Comparison of ENCODE assay signal across 1 cellular context in the genomic region with DNA sequence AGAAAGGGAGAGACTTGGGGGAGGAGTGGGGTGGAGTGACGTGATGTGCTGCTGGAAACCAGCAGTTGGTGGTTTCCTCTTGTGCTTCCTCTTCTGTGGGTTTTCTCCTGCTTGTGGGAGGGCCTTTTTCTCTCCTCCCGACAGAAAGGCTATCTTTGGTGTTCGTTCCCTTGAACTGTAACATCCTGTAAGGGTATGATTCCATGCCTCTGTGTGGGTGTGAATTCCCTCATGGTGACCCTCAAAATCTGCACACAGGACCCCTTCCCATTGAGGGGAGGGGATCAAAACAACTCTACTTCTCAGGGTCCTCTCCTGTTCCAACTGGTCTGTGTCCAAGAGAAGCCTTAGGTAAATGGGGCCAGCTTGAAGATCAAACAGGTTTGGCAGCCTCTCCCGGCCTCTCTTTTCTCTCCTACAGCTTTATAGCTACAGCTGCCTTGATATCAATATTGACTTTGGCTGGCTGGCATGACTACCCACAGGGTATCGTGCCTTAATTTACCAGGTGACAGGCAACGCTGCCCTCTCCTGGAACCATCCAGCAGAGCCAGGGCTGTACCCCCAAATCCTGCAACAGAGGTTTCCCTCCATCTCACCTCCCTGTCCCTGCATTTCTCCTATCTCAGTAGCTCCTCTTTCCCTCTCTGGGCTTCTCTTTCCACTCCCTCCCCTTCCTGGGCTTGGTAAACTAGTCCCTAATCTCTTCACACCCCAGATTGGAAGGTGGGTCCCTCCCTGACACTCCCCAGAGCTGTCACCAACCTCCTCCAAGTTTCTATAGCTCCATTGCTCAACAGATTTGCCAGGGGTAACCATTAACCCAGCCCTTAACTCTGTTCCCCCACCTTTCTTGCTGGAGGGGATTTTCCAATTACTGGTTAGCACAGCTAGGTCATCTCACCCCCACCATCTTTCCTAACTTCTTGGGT.
A peak's percentile ranks its signal among the peaks of the same experiment; 100 is the strongest.
TF ChIP-seq lines count a peak whose summit lies in the region.

No MANE protein-coding gene starts in this region.

TF ChIP-seq in HepG2, 621 proteins besides CTCF, POLR2A, EP300 and RAD21 (continued from another document and continues in another):
- TF ChIP-seq, protein P1, sequence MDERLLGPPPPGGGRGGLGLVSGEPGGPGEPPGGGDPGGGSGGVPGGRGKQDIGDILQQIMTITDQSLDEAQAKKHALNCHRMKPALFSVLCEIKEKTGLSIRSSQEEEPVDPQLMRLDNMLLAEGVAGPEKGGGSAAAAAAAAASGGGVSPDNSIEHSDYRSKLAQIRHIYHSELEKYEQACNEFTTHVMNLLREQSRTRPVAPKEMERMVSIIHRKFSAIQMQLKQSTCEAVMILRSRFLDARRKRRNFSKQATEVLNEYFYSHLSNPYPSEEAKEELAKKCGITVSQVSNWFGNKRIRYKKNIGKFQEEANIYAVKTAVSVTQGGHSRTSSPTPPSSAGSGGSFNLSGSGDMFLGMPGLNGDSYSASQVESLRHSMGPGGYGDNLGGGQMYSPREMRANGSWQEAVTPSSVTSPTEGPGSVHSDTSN (CRISPR knock-in tag; IDR thresholded peaks at IDR 0.05): 0 out of 2 replicates have a peak, but pooled peaks have one; percentile 46
- TF ChIP-seq PHF21A (CRISPR knock-in tag; IDR thresholded peaks at IDR 0.05) (peak; percentile 66; the same call in 1 of the 2 replicates), ZNF749 (CRISPR knock-in tag; IDR thresholded peaks at IDR 0.05; ENCODE audit: borderline replicate concordance) (no peak), ZNF660 (CRISPR knock-in tag; IDR thresholded peaks at IDR 0.05; ENCODE audit: borderline replicate concordance, low read depth) (no peak), SRF (IDR thresholded peaks at IDR 0.05; ENCODE audit: low read depth, low read length) (no peak), SNAPC2 (CRISPR knock-in tag; IDR thresholded peaks at IDR 0.05) (peak; percentile 35; the same call in 1 of the 2 replicates), MEIS1 (CRISPR knock-in tag; IDR thresholded peaks at IDR 0.05; ENCODE audit: borderline replicate concordance) (peak; percentile 96), MIER3 (CRISPR knock-in tag; IDR thresholded peaks at IDR 0.05; ENCODE audit: borderline replicate concordance) (0 out of 2 replicates have a peak, but pooled peaks have one; percentile 23), ZNF451 (CRISPR knock-in tag; IDR thresholded peaks at IDR 0.05) (peak; percentile 66; the same call in 1 of the 2 replicates), ARID2 (CRISPR knock-in tag; IDR thresholded peaks at IDR 0.05; ENCODE audit: borderline replicate concordance) (no peak; the same call in 1 of the 2 replicates), ZNF761 (CRISPR knock-in tag; conservative IDR thresholded peaks at IDR 0.05) (peak; percentile 34; the same call in 1 of the 2 replicates), ZNF644 (CRISPR knock-in tag; IDR thresholded peaks at IDR 0.05; ENCODE audit: low read depth) (peak; percentile 49; the same call in 1 of the 2 replicates), PITX1 (CRISPR knock-in tag; IDR thresholded peaks at IDR 0.05) (peak; percentile 100), RXRB (CRISPR knock-in tag; IDR thresholded peaks at IDR 0.05; ENCODE audit: borderline replicate concordance) (peak; percentile 84), SP5 (CRISPR knock-in tag; IDR thresholded peaks at IDR 0.05; ENCODE audit: borderline replicate concordance, low read depth) (peak; percentile 100), HOXA9 (CRISPR knock-in tag; IDR thresholded peaks at IDR 0.05; ENCODE audit: borderline replicate concordance) (peak; percentile 56; the same call in 1 of the 2 replicates), ZBTB20 (CRISPR knock-in tag; IDR thresholded peaks at IDR 0.05; ENCODE audit: borderline replicate concordance, low read depth) (peak; percentile 29; the same call in 1 of the 2 replicates), MED1 (CRISPR knock-in tag; IDR thresholded peaks at IDR 0.05) (peak; percentile 91), STAG1 (CRISPR knock-in tag; IDR thresholded peaks at IDR 0.05) (peak; percentile 38), ZNF354B (CRISPR knock-in tag; IDR thresholded peaks at IDR 0.05) (peak; percentile 44; the same call in 1 of the 2 replicates), YEATS4 (CRISPR knock-in tag; IDR thresholded peaks at IDR 0.05; ENCODE audit: borderline replicate concordance) (no peak; the same call in 1 of the 2 replicates), FOXC1 (CRISPR knock-in tag; IDR thresholded peaks at IDR 0.05; ENCODE audit: borderline replicate concordance) (0 out of 2 replicates have a peak, but pooled peaks have one; percentile 71), ZMAT3 (CRISPR knock-in tag; conservative IDR thresholded peaks at IDR 0.05) (no peak; the same call in 1 of the 2 replicates), KDM3A (CRISPR knock-in tag; IDR thresholded peaks at IDR 0.05; ENCODE audit: low read depth) (peak; percentile 86), KLF15 (CRISPR knock-in tag; IDR thresholded peaks at IDR 0.05; ENCODE audit: borderline replicate concordance) (no peak), ZNF335 (CRISPR knock-in tag; IDR thresholded peaks at IDR 0.05) (no peak), HMG20B (CRISPR knock-in tag; conservative IDR thresholded peaks at IDR 0.05) (peak; percentile 92), ZNF235 (CRISPR knock-in tag; IDR thresholded peaks at IDR 0.05; ENCODE audit: borderline replicate concordance) (peak; percentile 81; the same call in 1 of the 2 replicates), ZNF468 (CRISPR knock-in tag; IDR thresholded peaks at IDR 0.05) (peak; percentile 81; the same call in 1 of the 2 replicates), ZNF143 (CRISPR knock-in tag; IDR thresholded peaks at IDR 0.05) (no peak), SMYD3 (CRISPR knock-in tag; IDR thresholded peaks at IDR 0.05) (peak; percentile 93)
- TF ChIP-seq, protein P2, sequence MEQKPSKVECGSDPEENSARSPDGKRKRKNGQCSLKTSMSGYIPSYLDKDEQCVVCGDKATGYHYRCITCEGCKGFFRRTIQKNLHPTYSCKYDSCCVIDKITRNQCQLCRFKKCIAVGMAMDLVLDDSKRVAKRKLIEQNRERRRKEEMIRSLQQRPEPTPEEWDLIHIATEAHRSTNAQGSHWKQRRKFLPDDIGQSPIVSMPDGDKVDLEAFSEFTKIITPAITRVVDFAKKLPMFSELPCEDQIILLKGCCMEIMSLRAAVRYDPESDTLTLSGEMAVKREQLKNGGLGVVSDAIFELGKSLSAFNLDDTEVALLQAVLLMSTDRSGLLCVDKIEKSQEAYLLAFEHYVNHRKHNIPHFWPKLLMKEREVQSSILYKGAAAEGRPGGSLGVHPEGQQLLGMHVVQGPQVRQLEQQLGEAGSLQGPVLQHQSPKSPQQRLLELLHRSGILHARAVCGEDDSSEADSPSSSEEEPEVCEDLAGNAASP (CRISPR knock-in tag; IDR thresholded peaks at IDR 0.05; ENCODE audit: borderline replicate concordance): peak; percentile 81; the same call in 1 of the 2 replicates
- TF ChIP-seq, protein P3, sequence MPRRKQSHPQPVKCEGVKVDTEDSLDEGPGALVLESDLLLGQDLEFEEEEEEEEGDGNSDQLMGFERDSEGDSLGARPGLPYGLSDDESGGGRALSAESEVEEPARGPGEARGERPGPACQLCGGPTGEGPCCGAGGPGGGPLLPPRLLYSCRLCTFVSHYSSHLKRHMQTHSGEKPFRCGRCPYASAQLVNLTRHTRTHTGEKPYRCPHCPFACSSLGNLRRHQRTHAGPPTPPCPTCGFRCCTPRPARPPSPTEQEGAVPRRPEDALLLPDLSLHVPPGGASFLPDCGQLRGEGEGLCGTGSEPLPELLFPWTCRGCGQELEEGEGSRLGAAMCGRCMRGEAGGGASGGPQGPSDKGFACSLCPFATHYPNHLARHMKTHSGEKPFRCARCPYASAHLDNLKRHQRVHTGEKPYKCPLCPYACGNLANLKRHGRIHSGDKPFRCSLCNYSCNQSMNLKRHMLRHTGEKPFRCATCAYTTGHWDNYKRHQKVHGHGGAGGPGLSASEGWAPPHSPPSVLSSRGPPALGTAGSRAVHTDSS (CRISPR knock-in tag; conservative IDR thresholded peaks at IDR 0.05): 0 out of 2 replicates have a peak, but pooled peaks have one; percentile 19
- TF ChIP-seq, protein P4, sequence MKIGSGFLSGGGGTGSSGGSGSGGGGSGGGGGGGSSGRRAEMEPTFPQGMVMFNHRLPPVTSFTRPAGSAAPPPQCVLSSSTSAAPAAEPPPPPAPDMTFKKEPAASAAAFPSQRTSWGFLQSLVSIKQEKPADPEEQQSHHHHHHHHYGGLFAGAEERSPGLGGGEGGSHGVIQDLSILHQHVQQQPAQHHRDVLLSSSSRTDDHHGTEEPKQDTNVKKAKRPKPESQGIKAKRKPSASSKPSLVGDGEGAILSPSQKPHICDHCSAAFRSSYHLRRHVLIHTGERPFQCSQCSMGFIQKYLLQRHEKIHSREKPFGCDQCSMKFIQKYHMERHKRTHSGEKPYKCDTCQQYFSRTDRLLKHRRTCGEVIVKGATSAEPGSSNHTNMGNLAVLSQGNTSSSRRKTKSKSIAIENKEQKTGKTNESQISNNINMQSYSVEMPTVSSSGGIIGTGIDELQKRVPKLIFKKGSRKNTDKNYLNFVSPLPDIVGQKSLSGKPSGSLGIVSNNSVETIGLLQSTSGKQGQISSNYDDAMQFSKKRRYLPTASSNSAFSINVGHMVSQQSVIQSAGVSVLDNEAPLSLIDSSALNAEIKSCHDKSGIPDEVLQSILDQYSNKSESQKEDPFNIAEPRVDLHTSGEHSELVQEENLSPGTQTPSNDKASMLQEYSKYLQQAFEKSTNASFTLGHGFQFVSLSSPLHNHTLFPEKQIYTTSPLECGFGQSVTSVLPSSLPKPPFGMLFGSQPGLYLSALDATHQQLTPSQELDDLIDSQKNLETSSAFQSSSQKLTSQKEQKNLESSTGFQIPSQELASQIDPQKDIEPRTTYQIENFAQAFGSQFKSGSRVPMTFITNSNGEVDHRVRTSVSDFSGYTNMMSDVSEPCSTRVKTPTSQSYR (CRISPR knock-in tag; IDR thresholded peaks at IDR 0.05; ENCODE audit: borderline replicate concordance): peak; percentile 70; the same call in 1 of the 2 replicates
- TF ChIP-seq, protein P5, sequence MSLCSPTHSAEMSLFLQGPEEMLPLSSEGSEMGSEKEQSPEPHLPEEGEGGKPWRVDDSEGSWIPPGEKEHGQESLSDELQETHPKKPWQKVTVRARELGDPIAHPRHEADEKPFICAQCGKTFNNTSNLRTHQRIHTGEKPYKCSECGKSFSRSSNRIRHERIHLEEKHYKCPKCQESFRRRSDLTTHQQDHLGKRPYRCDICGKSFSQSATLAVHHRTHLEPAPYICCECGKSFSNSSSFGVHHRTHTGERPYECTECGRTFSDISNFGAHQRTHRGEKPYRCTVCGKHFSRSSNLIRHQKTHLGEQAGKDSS (CRISPR knock-in tag; IDR thresholded peaks at IDR 0.05; ENCODE audit: borderline replicate concordance, low read depth): peak; percentile 78; the same call in 1 of the 2 replicates
- TF ChIP-seq, protein P6, sequence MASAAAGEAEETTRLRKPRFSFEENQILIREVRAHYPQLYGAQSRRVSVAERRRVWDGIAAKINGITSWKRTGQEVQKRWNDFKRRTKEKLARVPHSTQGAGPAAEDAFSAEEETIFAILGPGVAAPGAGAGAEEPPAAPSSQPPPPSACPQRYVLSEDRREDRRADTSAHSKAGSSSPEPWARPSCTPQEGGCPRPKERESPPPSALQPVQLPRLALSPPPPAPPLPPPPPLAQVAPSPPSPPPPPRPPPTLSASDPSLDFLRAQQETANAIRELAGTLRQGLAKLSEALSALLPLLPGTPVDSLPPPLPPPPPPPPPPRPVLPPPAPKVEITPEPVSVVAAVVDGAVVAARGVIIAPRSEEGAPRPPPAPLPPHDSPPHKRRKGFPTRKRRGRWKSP (CRISPR knock-in tag; IDR thresholded peaks at IDR 0.05): 0 out of 2 replicates have a peak, but pooled peaks have one; percentile 11
- TF ChIP-seq, protein P7, sequence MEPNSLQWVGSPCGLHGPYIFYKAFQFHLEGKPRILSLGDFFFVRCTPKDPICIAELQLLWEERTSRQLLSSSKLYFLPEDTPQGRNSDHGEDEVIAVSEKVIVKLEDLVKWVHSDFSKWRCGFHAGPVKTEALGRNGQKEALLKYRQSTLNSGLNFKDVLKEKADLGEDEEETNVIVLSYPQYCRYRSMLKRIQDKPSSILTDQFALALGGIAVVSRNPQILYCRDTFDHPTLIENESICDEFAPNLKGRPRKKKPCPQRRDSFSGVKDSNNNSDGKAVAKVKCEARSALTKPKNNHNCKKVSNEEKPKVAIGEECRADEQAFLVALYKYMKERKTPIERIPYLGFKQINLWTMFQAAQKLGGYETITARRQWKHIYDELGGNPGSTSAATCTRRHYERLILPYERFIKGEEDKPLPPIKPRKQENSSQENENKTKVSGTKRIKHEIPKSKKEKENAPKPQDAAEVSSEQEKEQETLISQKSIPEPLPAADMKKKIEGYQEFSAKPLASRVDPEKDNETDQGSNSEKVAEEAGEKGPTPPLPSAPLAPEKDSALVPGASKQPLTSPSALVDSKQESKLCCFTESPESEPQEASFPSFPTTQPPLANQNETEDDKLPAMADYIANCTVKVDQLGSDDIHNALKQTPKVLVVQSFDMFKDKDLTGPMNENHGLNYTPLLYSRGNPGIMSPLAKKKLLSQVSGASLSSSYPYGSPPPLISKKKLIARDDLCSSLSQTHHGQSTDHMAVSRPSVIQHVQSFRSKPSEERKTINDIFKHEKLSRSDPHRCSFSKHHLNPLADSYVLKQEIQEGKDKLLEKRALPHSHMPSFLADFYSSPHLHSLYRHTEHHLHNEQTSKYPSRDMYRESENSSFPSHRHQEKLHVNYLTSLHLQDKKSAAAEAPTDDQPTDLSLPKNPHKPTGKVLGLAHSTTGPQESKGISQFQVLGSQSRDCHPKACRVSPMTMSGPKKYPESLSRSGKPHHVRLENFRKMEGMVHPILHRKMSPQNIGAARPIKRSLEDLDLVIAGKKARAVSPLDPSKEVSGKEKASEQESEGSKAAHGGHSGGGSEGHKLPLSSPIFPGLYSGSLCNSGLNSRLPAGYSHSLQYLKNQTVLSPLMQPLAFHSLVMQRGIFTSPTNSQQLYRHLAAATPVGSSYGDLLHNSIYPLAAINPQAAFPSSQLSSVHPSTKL (CRISPR knock-in tag; IDR thresholded peaks at IDR 0.05): peak; percentile 87
